Comparison of ENCODE assay signal across 9 cellular contexts in the genomic region with DNA sequence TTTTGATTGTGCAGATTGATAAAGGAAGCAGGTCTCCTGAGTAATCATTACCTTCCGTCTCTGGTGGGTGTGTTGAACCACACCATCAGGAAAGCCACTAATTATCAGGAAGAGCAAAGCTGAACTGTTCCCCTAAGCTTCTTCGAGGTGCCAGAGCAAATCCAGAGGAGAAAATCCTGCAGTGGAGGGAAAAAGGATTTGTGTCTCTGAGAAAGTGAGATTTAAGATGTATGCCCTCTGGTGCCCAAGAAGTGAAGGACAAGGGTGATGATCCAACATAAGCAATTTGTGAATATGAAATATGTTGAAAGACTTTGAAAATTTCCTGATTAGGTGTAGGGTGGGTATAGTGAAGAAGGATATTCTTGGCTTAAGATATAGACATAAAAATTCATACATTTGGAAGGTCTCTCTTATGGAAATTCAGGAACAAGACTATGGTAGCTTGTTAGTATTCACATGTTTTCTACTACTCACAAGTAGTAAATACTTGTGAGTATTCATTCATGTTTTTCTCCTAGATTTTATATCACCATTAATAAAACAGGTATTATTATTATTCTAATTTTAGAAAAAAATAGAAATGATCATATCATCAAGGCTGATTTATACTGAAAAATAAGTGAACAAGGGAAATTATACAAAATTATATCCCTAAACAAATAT. TPM values are rescaled to one million over a fixed set of nuclear protein-coding genes. Genes with fewer than 3 reads are reported as not detected.
A peak's percentile ranks its signal among the peaks of the same experiment; 100 is the strongest.
DNase-seq lines count a peak whose midpoint lies in the region; ATAC-seq, FAIRE-seq and TF ChIP-seq lines count a peak whose summit lies in the region.
"Had no signal": no experiment of that assay in that cellular context is flagged by ENCODE, and none has a peak within 500 bp of the region (broad histone marks: within the 10 kb centered on the region; RNA-seq: fewer than 3 reads in every experiment).

No MANE protein-coding gene starts in this region.

- no peaks in the 10 kb centered on the region for H3K36me3 ChIP-seq in fibroblast of lung (ENCODE audit: control insufficient read depth, insufficient read depth, low read length)
- H3K36me3 ChIP-seq: SJSA1 had no signal

- ATAC-seq in GM21447 (IDR thresholded peaks at IDR 0.05; ENCODE audit: unreplicated experiment), result peak; percentile 58
- no peak for ATAC-seq in GM19463 (IDR thresholded peaks at IDR 0.05; ENCODE audit: unreplicated experiment)
- no peak for ATAC-seq in GM19452 (IDR thresholded peaks at IDR 0.05; ENCODE audit: unreplicated experiment)

- no peaks in the 10 kb centered on the region for H4K20me1 ChIP-seq in fibroblast of lung (ENCODE audit: control insufficient read depth, extremely low read depth, insufficient read depth, low read length)

- H3K9ac ChIP-seq in fibroblast of lung (ENCODE audit: insufficient read depth, low read length), result no peak overlapping the region

- peak; percentile 63 for FAIRE-seq in TTC549 (lab: Jason Lieb, UNC)

- no peaks in the 10 kb centered on the region for H3K79me2 ChIP-seq in fibroblast of lung (ENCODE audit: control insufficient read depth, insufficient read depth, low read length)

- no peaks in the 10 kb centered on the region for H3K4me1 ChIP-seq in fibroblast of lung (ENCODE audit: control insufficient read depth, extremely low read depth, insufficient read depth, low read length)

- H3K4me3 ChIP-seq in fibroblast of lung (replicated peaks in 1 of 4; ENCODE audit: control extremely low read depth in 1 of 4, insufficient read depth in 1 of 4, low read depth in 3 of 4, low read length in 4 of 4), result no peak overlapping the region
- H3K4me3 ChIP-seq: SJSA1 had no signal

- peak; percentile 71 to 77 for TF ChIP-seq CTCF in fibroblast of lung (conservative IDR thresholded peaks at IDR 0.05 in 1 of 2, IDR thresholded peaks at IDR 0.05 in 1 of 2; ENCODE audit: low read depth in 1 of 2, low read length in 2 of 2)

- peak overlapping the region; percentile 67 for H2AFZ ChIP-seq in fibroblast of lung (ENCODE audit: low read length)

- H3K27me3 ChIP-seq in fibroblast of lung (ENCODE audit: control insufficient read depth, insufficient read depth, low read length), result no peaks in the 10 kb centered on the region
- H3K27me3 ChIP-seq: SJSA1 had no signal

- H3K27ac ChIP-seq in fibroblast of lung (ENCODE audit: insufficient read depth, low read length), result no peak overlapping the region
- H3K27ac ChIP-seq: SJSA1 had no signal

- no peaks in the 10 kb centered on the region for H3K9me3 ChIP-seq in fibroblast of lung (ENCODE audit: control insufficient read depth, insufficient read depth, low read depth, low read length)
- H3K9me3 ChIP-seq: SJSA1 had no signal

- DNase-seq in COLO829 (ENCODE audit: low spot score) (peak; percentile 68), NCI-H1694 treated with DMSO at 0.1 percent for 48 hours (lab: John Stamatoyannopoulos, UW) (peak; percentile 39), fibroblast of lung (ENCODE audit: low read depth in 2 of 2) (peak; percentile 67 to 89), myocyte (ENCODE audit: low read depth) (peak; percentile 78)

- H3K4me2 ChIP-seq in fibroblast of lung (ENCODE audit: extremely low read depth, insufficient read depth, low read length), result no peak overlapping the region

RNA-seq across cellular contexts. Expression of a gene that starts 34.8 kb away (rescaled TPM):
- 28.0 and 28.6 TPM in 2 replicates for total RNA-seq in fibroblast of lung
- 36.8 and 50.7 TPM in 2 replicates for polyA plus RNA-seq in fibroblast of lung
- 16.4 and 19.0 TPM in 2 replicates for polyA plus RNA-seq in fibroblast of lung (2012)
- 0.15 and 6.1 TPM in 2 replicates for polyA minus RNA-seq in fibroblast of lung (ENCODE audit: low replicate concordance)
- total RNA-seq in myocyte, result 32.9 and 37.3 TPM in 2 replicates
- polyA plus RNA-seq in myocyte (2012), result 26.6 TPM

RNA-seq across cellular contexts. Expression of a gene that starts 59.7 kb away (rescaled TPM):
- 13.7 and 14.1 TPM in 2 replicates for total RNA-seq in fibroblast of lung
- 71.5 and 89.4 TPM in 2 replicates for polyA plus RNA-seq in fibroblast of lung
- polyA plus RNA-seq in fibroblast of lung (2012), result 42.5 and 44.5 TPM in 2 replicates
- 124 and 139 TPM in 2 replicates for polyA minus RNA-seq in fibroblast of lung (ENCODE audit: low replicate concordance)
- 141 and 259 TPM in 2 replicates for total RNA-seq in myocyte
- polyA plus RNA-seq in myocyte (2012), result 165 TPM
